Comparison of ENCODE assay signal across 19 cellular contexts in genomic region chr3:26840272-26840870, GRCh38.
DNase-seq lines count a peak whose midpoint lies in the region; ATAC-seq and TF ChIP-seq lines count a peak whose summit lies in the region.
"Had no signal": no experiment of that assay in that cellular context is flagged by ENCODE, and none has a peak within 500 bp of the region (broad histone marks: within the 10 kb centered on the region; RNA-seq: fewer than 3 reads in every experiment).

No MANE protein-coding gene starts in this region.

- H2AFZ ChIP-seq in H9 (ENCODE audit: low read length) (no peak overlapping the region), neural progenitor cell (replicated peaks) (no peak overlapping the region)

- H3K18ac ChIP-seq in H9 (ENCODE audit: insufficient read length, low read depth, low read length), result no peak overlapping the region

- H3K23me2 ChIP-seq in H9 (ENCODE audit: insufficient read length, low read depth, low read length, poor library complexity, severe bottlenecking), result no peaks in the 10 kb centered on the region

- H3K79me2 ChIP-seq in H9 (ENCODE audit: insufficient read depth, low read length) (no peaks in the 10 kb centered on the region), neural progenitor cell (ENCODE audit: low read depth) (no peaks in the 10 kb centered on the region)

- H3K9me3 Mint-ChIP-seq in H9, result no peaks in the 10 kb centered on the region; a peak in 2 of 5 replicates
- no peaks in the 10 kb centered on the region for H3K9me3 Mint-ChIP-seq in endodermal cell
- no peaks in the 10 kb centered on the region for H3K9me3 Mint-ChIP-seq in neural progenitor cell

- TF ChIP-seq CTCF in H9 (conservative IDR thresholded peaks at IDR 0.05) (no peak), endodermal cell (conservative IDR thresholded peaks at IDR 0.05) (no peak), neural progenitor cell (IDR thresholded peaks at IDR 0.05) (no peak)

- H2BK120ac ChIP-seq in H9 (ENCODE audit: low read depth, low read length, poor library complexity, severe bottlenecking), result no peak overlapping the region

- H2AK5ac ChIP-seq in H9 (ENCODE audit: insufficient read length, low read length), result no peak overlapping the region

- H4K8ac ChIP-seq in H9 (replicated peaks; ENCODE audit: insufficient read length, low read depth, low read length), result no peak overlapping the region

- H3K27ac ChIP-seq in H9 (ENCODE audit: insufficient read length, low read depth, low read length), result no peak overlapping the region
- peak overlapping the region; percentile 27 for H3K27ac ChIP-seq in endodermal cell (ENCODE audit: low read depth, low read length)
- H3K27ac ChIP-seq in neural progenitor cell, result peak overlapping the region; percentile 91
- H3K27ac ChIP-seq: BLaER1 had no signal

- H3K56ac ChIP-seq in H9 (ENCODE audit: insufficient read length, low read depth, low read length), result no peak overlapping the region

- H4K91ac ChIP-seq in H9 (ENCODE audit: insufficient read length, low read depth, low read length), result no peak overlapping the region

- no peak for DNase-seq in H9
- peak; percentile 35 for DNase-seq in SK-MEL-5 (ENCODE audit: low read depth, low spot score)
- no peak for DNase-seq in endodermal cell
- DNase-seq in neural progenitor cell (ENCODE audit: low spot score), result peak; percentile 66
- DNase-seq in EL, result no peak
- no peak for DNase-seq in Right ventricle myocardium inferior (ENCODE audit: missing footprints)
- DNase-seq: CD4-positive, alpha-beta memory T cell; Karpas-422; NCI-H1048; NCI-H1436 treated with DMSO at 0.1 percent for 48 hours; NCI-H2029 treated with DMSO at 0.1 percent for 48 hours; NCI-H446 treated with DMSO at 0.1 percent for 48 hours; NCI-H748 treated with DMSO at 0.1 percent for 48 hours; OCI-M1; SIG-M5 had no signal

- H2BK5ac ChIP-seq in H9 (ENCODE audit: insufficient read length, low read length), result no peak overlapping the region

- no CpG with 5 or more reads among the region's 1 CpG for WGBS in H9 (ENCODE audit: extremely low coverage, insufficient read length, low lambda C conversion rate)
- 60 to 76% methylated on average over 1 of the region's 1 CpG for WGBS in endodermal cell (ENCODE audit: insufficient coverage in 1 of 2, insufficient read length in 1 of 2), 2 experiments

- no peaks in the 10 kb centered on the region for H3K36me3 ChIP-seq in endodermal cell (ENCODE audit: control insufficient read depth, insufficient read depth, low read length)
- H3K36me3 ChIP-seq in neural progenitor cell, result no peaks in the 10 kb centered on the region
- H3K36me3 ChIP-seq: BLaER1 had no signal

- no peak overlapping the region for H3K4me3 Mint-ChIP-seq in H9
- H3K4me3 Mint-ChIP-seq in endodermal cell, result no peak overlapping the region
- H3K4me3 Mint-ChIP-seq in neural progenitor cell, result no peak overlapping the region
- H3K4me3 Mint-ChIP-seq: CD4-positive, alpha-beta memory T cell; IgD-negative memory B cell had no signal

- H2BK12ac ChIP-seq in H9 (ENCODE audit: insufficient read length, low read depth, low read length), result no peak overlapping the region

- H3K27me3 ChIP-seq in H9 (ENCODE audit: insufficient read depth, low read length) (no peaks in the 10 kb centered on the region), endodermal cell (ENCODE audit: control insufficient read depth, insufficient read depth, low read length, poor library complexity, severe bottlenecking) (no peaks in the 10 kb centered on the region), neural progenitor cell (no peaks in the 10 kb centered on the region)
- H3K27me3 ChIP-seq: BLaER1 had no signal

- no peak overlapping the region for H3T11ph ChIP-seq in H9 (ENCODE audit: low read length)

- H3K4me3 ChIP-seq in endodermal cell (ENCODE audit: low read length) (no peak overlapping the region), neural progenitor cell (no peak overlapping the region)
- H3K4me3 ChIP-seq: BLaER1 had no signal

- H2BK15ac ChIP-seq in H9 (ENCODE audit: low read depth, low read length), result no peak overlapping the region

- no peak overlapping the region for H3K14ac ChIP-seq in H9 (ENCODE audit: insufficient read depth, low read length)

- H3K27ac Mint-ChIP-seq in H9 (peak overlapping the region in 2 of 3 experiments; percentile 10 to 77; a peak in 3 of 7 replicates), endodermal cell (peak overlapping the region; percentile 11), neural progenitor cell (peak overlapping the region; percentile 18)
- H3K27ac Mint-ChIP-seq: CD4-positive, alpha-beta memory T cell; IgD-negative memory B cell had no signal

- H3K9me3 ChIP-seq in H9 (ENCODE audit: control insufficient read depth, low read depth, low read length) (no peaks in the 10 kb centered on the region), endodermal cell (ENCODE audit: control insufficient read depth, low read length) (no peaks in the 10 kb centered on the region), neural progenitor cell (ENCODE audit: low read depth) (no peaks in the 10 kb centered on the region)
- H3K9me3 ChIP-seq: BLaER1 had no signal

- H3K4ac ChIP-seq in H9 (ENCODE audit: low read depth, low read length), result no peak overlapping the region

- H2BK20ac ChIP-seq in H9 (ENCODE audit: low read depth, low read length, poor library complexity, severe bottlenecking), result no peak overlapping the region

- H3K27me3 Mint-ChIP-seq in H9 (ENCODE audit: low read depth) (no peaks in the 10 kb centered on the region), endodermal cell (ENCODE audit: insufficient read depth) (no peaks in the 10 kb centered on the region), neural progenitor cell (ENCODE audit: insufficient read depth, low read depth) (no peaks in the 10 kb centered on the region)
- H3K27me3 Mint-ChIP-seq: CD4-positive, alpha-beta memory T cell; IgD-negative memory B cell had no signal

- intact Hi-C loops in Right ventricle myocardium inferior (cut with DNase I), result no loop called here

- H3K36me3 Mint-ChIP-seq in H9 (ENCODE audit: insufficient read depth in 1 of 3, low read depth in 3 of 3), result no peaks in the 10 kb centered on the region; a peak in 2 of 7 replicates
- no peaks in the 10 kb centered on the region for H3K36me3 Mint-ChIP-seq in endodermal cell (ENCODE audit: low read depth)
- no peaks in the 10 kb centered on the region for H3K36me3 Mint-ChIP-seq in neural progenitor cell
- H3K36me3 Mint-ChIP-seq: CD4-positive, alpha-beta memory T cell; IgD-negative memory B cell had no signal

- no peak overlapping the region for H3K9ac ChIP-seq in H9 (ENCODE audit: extremely low read depth, insufficient read length, low read length)
- H3K9ac ChIP-seq in endodermal cell (ENCODE audit: extremely low read depth, low read length, poor library complexity, severe bottlenecking), result no peak overlapping the region
- no peak overlapping the region for H3K9ac ChIP-seq in neural progenitor cell
- H3K9ac ChIP-seq: BLaER1 had no signal

- H4K5ac ChIP-seq in H9 (ENCODE audit: insufficient read length, low read depth, low read length), result no peak overlapping the region

- no peak overlapping the region for H3K23ac ChIP-seq in H9 (ENCODE audit: insufficient read length, low read depth, low read length)

- ATAC-seq in HG03175 (IDR thresholded peaks at IDR 0.05; ENCODE audit: unreplicated experiment) (no peak), HG02642 (IDR thresholded peaks at IDR 0.05; ENCODE audit: poor library complexity, unreplicated experiment) (no peak), Right ventricle myocardium inferior (no peak)

- H3F3A ChIP-seq in neural progenitor cell (ENCODE audit: low read depth), result peaks cover 20% of the 10 kb centered on the region

- H3K4me1 Mint-ChIP-seq in H9 (peaks cover 13% of the 10 kb centered on the region in 2 experiments), endodermal cell (peaks cover 8% of the 10 kb centered on the region), neural progenitor cell (peaks cover 35% of the 10 kb centered on the region)
- H3K4me1 Mint-ChIP-seq: CD4-positive, alpha-beta memory T cell; IgD-negative memory B cell had no signal

- H3K4me1 ChIP-seq in H9 (ENCODE audit: insufficient read depth, low read length), result no peaks in the 10 kb centered on the region
- H3K4me1 ChIP-seq in endodermal cell (ENCODE audit: control insufficient read depth, insufficient read depth, low read length), result no peaks in the 10 kb centered on the region
- H3K4me1 ChIP-seq in neural progenitor cell, result peaks cover 32% of the 10 kb centered on the region

- in situ Hi-C loops in SK-MEL-5 (cut with HindIII; ENCODE audit: low pct_unique_long_range_greater_than_20kb, low sequenced_read_pairs), result no loop called here

- H3K79me1 ChIP-seq in H9 (ENCODE audit: insufficient read depth, low read depth, low read length, poor library complexity, severe bottlenecking), result no peaks in the 10 kb centered on the region

- H4K20me1 ChIP-seq in H9 (ENCODE audit: control insufficient read depth, insufficient read depth, insufficient read length) (no peaks in the 10 kb centered on the region), neural progenitor cell (ENCODE audit: low read depth) (no peaks in the 10 kb centered on the region)
- H4K20me1 ChIP-seq: BLaER1 had no signal

- H3K4me2 ChIP-seq in H9 (ENCODE audit: insufficient read depth, insufficient read length, low read length) (no peak overlapping the region), neural progenitor cell (peak overlapping the region; percentile 63)
- H3K4me2 ChIP-seq: BLaER1 had no signal

Comparison
In these comparisons a context has a peak if more than half of its experiments do, and no peak if none do; other contexts are left out.
1. DNase-seq: peak in SK-MEL-5 (single experiment) and neural progenitor cell (single experiment); none in H9 (single experiment), endodermal cell (single experiment), EL (single experiment) and Right ventricle myocardium inferior (single experiment).
2. Peak in every context shown above with its lines, with median percentiles within 50 percentile points of each other: H3K27ac Mint-ChIP-seq.